8 cellular contexts compared by ENCODE assay signal in the genomic region with DNA sequence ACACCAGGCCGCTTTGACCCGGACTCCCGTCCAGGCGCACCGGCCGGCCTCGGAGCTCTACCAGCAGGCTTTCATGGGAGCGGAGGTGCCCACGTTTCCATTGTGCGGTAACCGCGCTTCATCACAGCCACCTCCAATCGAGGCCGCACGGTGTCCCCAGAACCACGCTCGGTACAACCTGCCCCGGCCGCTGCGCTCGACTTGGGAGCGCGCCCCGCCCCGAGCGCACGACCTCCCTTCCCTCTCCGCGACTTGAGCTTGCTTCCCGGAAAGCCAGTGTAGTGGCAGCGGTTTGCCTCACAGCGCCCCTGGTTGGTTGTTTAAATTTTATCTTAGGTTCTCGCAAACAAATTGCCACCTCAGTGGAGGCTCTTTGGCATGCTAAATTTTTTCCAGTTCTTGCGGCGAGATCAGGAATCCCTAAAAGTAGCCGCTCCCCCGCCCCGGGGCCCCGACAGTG. TPM values are rescaled to one million over a fixed set of nuclear protein-coding genes. Genes with fewer than 3 reads are reported as not detected.
A peak's percentile ranks its signal among the peaks of the same experiment; 100 is the strongest.
DNase-seq lines count a peak whose midpoint lies in the region; ATAC-seq and TF ChIP-seq lines count a peak whose summit lies in the region.

No MANE protein-coding gene starts in this region.

- WGBS in ovary, 3 donors = 0 to 2% (median 1%) methylated on average over 38 to 39 of the region's 39 CpGs

- TF ChIP-seq CTCF in glutamatergic neuron (IDR thresholded peaks at IDR 0.05; ENCODE audit: partially characterized antibody, unreplicated experiment) = peak; percentile 39
- peak; percentile 29 to 66 (median 56) for TF ChIP-seq CTCF in ovary (IDR thresholded peaks at IDR 0.05)

- peak overlapping the region; percentile 52 to 71 for H3K27ac ChIP-seq in ovary

- H3K36me3 Mint-ChIP-seq in activated T-helper 1 cell treated with anti-CD3 and anti-CD28 coated beads, Interleukin-12 subunit alpha, Interleukin-12 subunit beta, Interleukin-2, Interleukin-4 antibody, amounts not matched to agents 30 ng/mL and 10 ng/mL and 1 ng/mL, durations not matched to agents 14 hours and 24 hours and 36 hours (ENCODE audit: low read depth) = peaks cover 15% of the 10 kb centered on the region
- no peaks in the 10 kb centered on the region for H3K36me3 Mint-ChIP-seq in glutamatergic neuron (ENCODE audit: unreplicated experiment)

- intact Hi-C loops in activated T-helper 1 cell treated with anti-CD3 and anti-CD28 coated beads, Interleukin-12 subunit alpha, Interleukin-12 subunit beta, Interleukin-2, Interleukin-4 antibody, amounts not matched to agents 30 ng/mL and 10 ng/mL and 1 ng/mL, durations not matched to agents 14 hours and 24 hours and 36 hours (cut with micrococcal nuclease) = loop anchor here (1.0 to 10.0 kb wide), 11 partner anchors 20 to 401 kb away; a partner anchor contains a TSS
- intact Hi-C loops in ovary (cut with DNase I) = loop anchor here (5.0 to 10.0 kb wide), 5 partner anchors 89 to 201 kb away; no protein-coding TSS in a partner anchor

- TF ChIP-seq POLR2A in ovary (IDR thresholded peaks at IDR 0.05) = peak; percentile 35

- peak; percentile 78 for DNase-seq in activated CD4-positive, alpha-beta T cell treated with anti-CD3 and anti-CD28 coated beads for 48 hours
- no peak for DNase-seq in activated CD4-positive, alpha-beta T cell treated with anti-CD3 and anti-CD28 coated beads for 4 hours
- peak; percentile 72 to 73 for DNase-seq in NCI-H1930 (lab: John Stamatoyannopoulos, UW)
- DNase-seq in activated T-helper 1 cell treated with anti-CD3 and anti-CD28 coated beads, Interleukin-12 subunit alpha, Interleukin-12 subunit beta, Interleukin-2, Interleukin-4 antibody, amounts not matched to agents 30 ng/mL and 10 ng/mL and 1 ng/mL, durations not matched to agents 14 hours and 24 hours and 36 hours (ENCODE audit: low spot score) = peak; percentile 43
- DNase-seq in glutamatergic neuron = peak; percentile 63
- peak; percentile 65 to 80 (median 76) for DNase-seq in ovary

- H3K36me3 ChIP-seq in ovary = no peaks in the 10 kb centered on the region

- H3K9me3 ChIP-seq in ovary = no peaks in the 10 kb centered on the region

- peak; percentile 5 for TF ChIP-seq EP300 in ovary (IDR thresholded peaks at IDR 0.05)

- H3K27me3 ChIP-seq in ovary = no peaks in the 10 kb centered on the region

- peaks cover 3% of the 10 kb centered on the region for H3K4me1 ChIP-seq in ovary (ENCODE audit: insufficient read depth)

- H3K4me3 Mint-ChIP-seq in activated T-helper 1 cell treated with anti-CD3 and anti-CD28 coated beads, Interleukin-12 subunit alpha, Interleukin-12 subunit beta, Interleukin-2, Interleukin-4 antibody, amounts not matched to agents 30 ng/mL and 10 ng/mL and 1 ng/mL, durations not matched to agents 14 hours and 24 hours and 36 hours = peak overlapping the region; percentile 71
- peak overlapping the region; percentile 91 for H3K4me3 Mint-ChIP-seq in glutamatergic neuron (ENCODE audit: unreplicated experiment)

- peak; percentile 39 for ATAC-seq in HG02588 (IDR thresholded peaks at IDR 0.05; ENCODE audit: unreplicated experiment)
- no peak for ATAC-seq in HG03520 (IDR thresholded peaks at IDR 0.05; ENCODE audit: unreplicated experiment)

- peaks cover 51% of the 10 kb centered on the region for H3K4me1 Mint-ChIP-seq in activated T-helper 1 cell treated with anti-CD3 and anti-CD28 coated beads, Interleukin-12 subunit alpha, Interleukin-12 subunit beta, Interleukin-2, Interleukin-4 antibody, amounts not matched to agents 30 ng/mL and 10 ng/mL and 1 ng/mL, durations not matched to agents 14 hours and 24 hours and 36 hours (ENCODE audit: low read depth)
- H3K4me1 Mint-ChIP-seq in glutamatergic neuron (ENCODE audit: low read depth, unreplicated experiment) = peaks cover 8% of the 10 kb centered on the region

- H3K27me3 Mint-ChIP-seq in activated T-helper 1 cell treated with anti-CD3 and anti-CD28 coated beads, Interleukin-12 subunit alpha, Interleukin-12 subunit beta, Interleukin-2, Interleukin-4 antibody, amounts not matched to agents 30 ng/mL and 10 ng/mL and 1 ng/mL, durations not matched to agents 14 hours and 24 hours and 36 hours (ENCODE audit: insufficient read depth) = peaks cover 38% of the 10 kb centered on the region
- peaks cover 19% of the 10 kb centered on the region for H3K27me3 Mint-ChIP-seq in glutamatergic neuron (ENCODE audit: unreplicated experiment)

- no peaks in the 10 kb centered on the region for H3K9me3 Mint-ChIP-seq in activated T-helper 1 cell treated with anti-CD3 and anti-CD28 coated beads, Interleukin-12 subunit alpha, Interleukin-12 subunit beta, Interleukin-2, Interleukin-4 antibody, amounts not matched to agents 30 ng/mL and 10 ng/mL and 1 ng/mL, durations not matched to agents 14 hours and 24 hours and 36 hours
- peaks cover 5% of the 10 kb centered on the region for H3K9me3 Mint-ChIP-seq in glutamatergic neuron (ENCODE audit: unreplicated experiment)

- H3K4me3 ChIP-seq in ovary = peak overlapping the region; percentile 44

- peak overlapping the region; percentile 74 for H3K27ac Mint-ChIP-seq in activated T-helper 1 cell treated with anti-CD3 and anti-CD28 coated beads, Interleukin-12 subunit alpha, Interleukin-12 subunit beta, Interleukin-2, Interleukin-4 antibody, amounts not matched to agents 30 ng/mL and 10 ng/mL and 1 ng/mL, durations not matched to agents 14 hours and 24 hours and 36 hours
- H3K27ac Mint-ChIP-seq in glutamatergic neuron (ENCODE audit: unreplicated experiment) = no peak overlapping the region

RNA-seq across cellular contexts. Expression of a gene that starts 0.3 kb away (rescaled TPM):
- total RNA-seq in activated T-helper 1 cell treated with anti-CD3 and anti-CD28 coated beads, Interleukin-12 subunit alpha, Interleukin-12 subunit beta, Interleukin-2, Interleukin-4 antibody, amounts not matched to agents 30 ng/mL and 10 ng/mL and 1 ng/mL, durations not matched to agents 14 hours and 24 hours and 36 hours = 12.7 and 14.7 TPM in 2 replicates
- total RNA-seq in glutamatergic neuron (ENCODE audit: unreplicated experiment) = 3.4 TPM
- total RNA-seq in ovary = 10 to 100 TPM in 4 of 7 donors, 1 to 10 TPM in 3; 5.4 to 34.5 (median 12.5) TPM
- polyA plus RNA-seq in ovary = 10 to 100 TPM; 11.7 to 24.5 TPM

Comparison
In these comparisons a context has a peak if more than half of its experiments do, and no peak if none do; other contexts are left out.
1. DNase-seq: peak in activated CD4-positive, alpha-beta T cell treated with anti-CD3 and anti-CD28 coated beads for 48 hours (single experiment), NCI-H1930 (2 of 2), activated T-helper 1 cell treated with anti-CD3 and anti-CD28 coated beads, Interleukin-12 subunit alpha, Interleukin-12 subunit beta, Interleukin-2, Interleukin-4 antibody, amounts not matched to agents 30 ng/mL and 10 ng/mL and 1 ng/mL, durations not matched to agents 14 hours and 24 hours and 36 hours (single experiment), glutamatergic neuron (single experiment) and ovary (5 of 5); none in activated CD4-positive, alpha-beta T cell treated with anti-CD3 and anti-CD28 coated beads for 4 hours (0 of 2).